Comparison of ENCODE assay signal across 1 cellular context in the genomic region with DNA sequence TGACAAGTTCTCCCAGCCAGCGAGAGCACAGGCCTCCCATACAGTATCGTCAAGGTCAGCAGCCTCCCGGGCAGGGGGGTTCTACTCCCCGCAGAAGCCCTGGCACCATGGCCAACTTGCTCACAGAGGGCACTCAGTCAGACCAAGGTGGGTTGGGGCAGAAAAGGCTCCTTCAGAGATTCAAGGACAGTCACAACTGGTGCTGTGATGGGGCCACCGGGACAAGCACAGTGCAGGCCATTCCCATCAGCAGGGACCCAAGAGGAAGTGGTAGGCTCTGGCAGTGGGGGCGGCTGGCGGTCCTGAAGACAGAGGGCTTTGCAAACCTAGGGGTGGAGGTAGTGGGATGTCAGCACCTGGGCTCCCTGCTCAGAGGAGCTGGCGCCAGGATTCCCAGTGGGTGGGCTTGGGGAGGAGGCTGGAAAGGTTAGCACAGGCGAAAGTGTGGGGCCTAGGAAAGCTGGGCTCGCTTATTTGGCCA.
TF ChIP-seq lines count a peak whose summit lies in the region.

No MANE protein-coding gene starts in this region.

TF ChIP-seq in WTC11, 78 proteins besides CTCF, POLR2A, EP300 and RAD21 (continued from another document):
- no peak for TF ChIP-seq AR (CRISPR knock-in tag; IDR thresholded peaks at IDR 0.05)
